In genomic region chr2:205683179-205683978, GRCh38 we compare ENCODE assay signal across 7 cellular contexts. TPM values are rescaled to one million over a fixed set of nuclear protein-coding genes. Genes with fewer than 3 reads are reported as not detected.
DNase-seq lines count a peak whose midpoint lies in the region; ATAC-seq and TF ChIP-seq lines count a peak whose summit lies in the region.

No MANE protein-coding gene starts in this region.

- CTCF ChIA-PET in T-cell (lab: Charles Lee) (interaction anchor here in 1 of 2 donors (0.8 kb wide), 1 partner anchor 1415 kb away, joined by 3 read pairs; no protein-coding TSS in a partner anchor), GM10248 (lab: Yijun Ruan, JAX) (interaction anchor here (0.8 to 4.3 kb wide), 3 partner anchors 8 to 1359 kb away, joined by 3 to 20 read pairs (median 8); no protein-coding TSS in a partner anchor)

- H3K9ac ChIP-seq in skeletal muscle satellite cell (ENCODE audit: low read depth, low read length), result peak overlapping the region; percentile 80

- H3K9me3 Mint-ChIP-seq in T-cell, result no peaks in the 10 kb centered on the region

- peak overlapping the region in 1 of 2 donors; percentile 27 for H3K27ac Mint-ChIP-seq in T-cell

- TF ChIP-seq CTCF in gastroesophageal sphincter (IDR thresholded peaks at IDR 0.05) (no peak), GM10248 (IDR thresholded peaks at IDR 0.05; ENCODE audit: control extremely low read depth, extremely low read depth, low read depth, missing control alignments) (no peak)

- peaks cover 53 to 74% of the 10 kb centered on the region in 2 donors for H3K27me3 Mint-ChIP-seq in T-cell

- peak overlapping the region; percentile 98 for H3K4me2 ChIP-seq in skeletal muscle satellite cell (ENCODE audit: low read length)

- peak in 1 of 2 donors; percentile 25 for TF ChIP-seq POLR2A in gastroesophageal sphincter (IDR thresholded peaks at IDR 0.05)

- TF ChIP-seq EP300 in gastroesophageal sphincter (IDR thresholded peaks at IDR 0.05), result no peak

- H3K36me3 ChIP-seq in H7 (replicated peaks; ENCODE audit: control insufficient read depth, insufficient read depth, low read length) (no peaks in the 10 kb centered on the region), gastroesophageal sphincter (no peaks in the 10 kb centered on the region), skeletal muscle satellite cell (ENCODE audit: insufficient read depth, low read length) (no peaks in the 10 kb centered on the region)

- WGBS in gastroesophageal sphincter (ENCODE audit: low coverage in 1 of 2), 2 donors, result 10 to 20% methylated on average over 8 to 9 of the region's 9 CpGs

- peaks cover 18 to 44% (median 30%) of the 10 kb centered on the region in 3 donors for H3K4me1 Mint-ChIP-seq in T-cell

- POLR2A ChIA-PET in T-cell (lab: Charles Lee), result no interaction called here
- POLR2A ChIA-PET in GM10248 (lab: Yijun Ruan, JAX), result no interaction called here

- no peak for DNase-seq in H7
- no peak for DNase-seq in T-cell
- DNase-seq in mesenteric fat pad (ENCODE audit: low spot score), result no peak
- no peak for DNase-seq in GM10248 (ENCODE audit: extremely low spot score)
- no peak for DNase-seq in NCI-H774 (lab: John Stamatoyannopoulos, UW)

- H3K9me3 ChIP-seq in gastroesophageal sphincter, result no peaks in the 10 kb centered on the region
- H3K9me3 ChIP-seq in skeletal muscle satellite cell (replicated peaks; ENCODE audit: low read length), result no peaks in the 10 kb centered on the region

- peaks cover 32% of the 10 kb centered on the region; the same call in 1 of the 2 replicates for H3K27me3 ChIP-seq in H7 (ENCODE audit: control insufficient read depth, insufficient read depth, low read length)
- no peaks in the 10 kb centered on the region for H3K27me3 ChIP-seq in gastroesophageal sphincter
- no peaks in the 10 kb centered on the region for H3K27me3 ChIP-seq in skeletal muscle satellite cell (ENCODE audit: control insufficient read depth, insufficient read depth, low read length)

- H3K36me3 Mint-ChIP-seq in T-cell, result no peaks in the 10 kb centered on the region

- H3K4me3 Mint-ChIP-seq in T-cell, result peak overlapping the region; percentile 54 to 78 (median 63)

- ATAC-seq in T-cell (replicated peaks in 1 of 4) (no peak), gastroesophageal sphincter (no peak)

- H3K27ac ChIP-seq in gastroesophageal sphincter, result peak overlapping the region; percentile 67 to 96 (median 93)

- H3K4me1 ChIP-seq in gastroesophageal sphincter, result peaks cover 0 to 52% (median 0%) of the 10 kb centered on the region in 3 donors
- H3K4me1 ChIP-seq in skeletal muscle satellite cell (ENCODE audit: control insufficient read depth, insufficient read depth, low read length), result peaks cover 34% of the 10 kb centered on the region

- peak overlapping the region; percentile 81 for H3K4me3 ChIP-seq in H7 (ENCODE audit: insufficient read depth, low read depth, low read length)
- H3K4me3 ChIP-seq in gastroesophageal sphincter, result peak overlapping the region; percentile 92 to 99
- H3K4me3 ChIP-seq in skeletal muscle satellite cell (ENCODE audit: low read length), result peak overlapping the region; percentile 89

RNA-seq across cellular contexts. Expression of gene NRP2, which starts 1.1 kb away (rescaled TPM):
- 89.1 and 92.4 TPM in 2 replicates for total RNA-seq in H7 (2014; rRNA removed; shearing (Covaris generic))
- 1 to 10 TPM in 1 of 5 donors, under 1 TPM in 2, not detected in 2; 0.85 to 1.1 (median 0.93) TPM for total RNA-seq in T-cell
- total RNA-seq in gastroesophageal sphincter, result 100 to 1,000 TPM; 278 to 466 (median 371) TPM
- total RNA-seq in skeletal muscle satellite cell (2012; rRNA removed), result 3.3 and 9.2 TPM in 2 replicates
- 66.7 TPM for total RNA-seq in mesenteric fat pad

Comparison
In these comparisons a context has a peak if more than half of its experiments do, and no peak if none do; other contexts are left out.
1. RNA of gene NRP2, which starts 1.1 kb away (total RNA-seq): 278 to 466 TPM in gastroesophageal sphincter, 89.1 to 92.4 TPM in H7 and 66.7 TPM in mesenteric fat pad (single experiment); 0.85 to 1.1 TPM in T-cell; every median in the first group is over 10 times any median in the second.
2. Peak in every context shown above with its lines, with median percentiles within 50 percentile points of each other: H3K4me3 ChIP-seq.